In the genomic region with DNA sequence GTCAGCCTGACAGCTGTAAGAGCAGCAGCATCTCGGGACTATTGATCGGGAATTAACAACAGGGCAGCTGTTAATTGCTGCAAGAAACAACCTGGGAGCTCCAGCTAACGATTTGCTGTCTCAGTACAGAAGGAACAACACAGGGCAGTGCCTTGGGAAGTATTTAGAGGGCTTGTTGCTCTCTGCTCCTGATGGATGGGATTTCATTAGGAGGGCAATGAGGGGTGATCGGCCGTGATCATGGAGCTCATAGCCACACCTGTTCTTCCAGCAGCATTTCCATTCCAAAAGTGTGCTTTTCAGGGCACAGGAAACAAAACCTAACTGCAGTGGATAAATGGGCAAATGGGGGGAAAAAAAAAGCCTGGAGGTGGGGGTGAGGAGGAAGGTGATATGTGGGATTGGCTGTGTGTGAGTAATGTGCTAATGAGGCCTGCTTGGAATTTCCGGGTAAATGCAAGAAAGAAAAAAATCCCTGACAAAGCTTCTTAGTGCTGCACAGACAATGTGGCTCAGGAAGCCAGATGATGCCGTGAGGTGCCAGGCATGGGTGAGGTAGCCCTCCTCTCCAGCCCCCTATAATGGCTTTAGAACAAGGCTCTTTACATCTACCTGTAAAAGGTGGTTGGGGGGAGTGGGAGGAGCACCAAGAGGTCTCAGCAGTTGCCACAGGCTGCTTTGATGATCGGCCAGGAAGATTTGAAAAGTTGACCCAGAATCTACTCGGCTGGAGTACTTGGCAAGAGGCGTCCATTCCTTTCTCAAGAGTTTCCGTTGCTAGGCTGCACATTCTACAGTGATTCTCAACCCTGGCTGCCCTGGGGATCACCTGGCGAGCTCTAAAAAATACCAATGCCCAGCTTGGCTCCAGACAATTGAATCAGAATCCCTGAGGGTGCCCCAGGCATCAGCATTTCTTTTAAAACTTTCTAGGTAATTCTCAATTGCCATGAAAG, we compare ENCODE assay signal across 11 cellular contexts.
A peak's percentile ranks its signal among the peaks of the same experiment; 100 is the strongest.
DNase-seq lines count a peak whose midpoint lies in the region; ATAC-seq and TF ChIP-seq lines count a peak whose summit lies in the region.
"Had no signal": no experiment of that assay in that cellular context is flagged by ENCODE, and none has a peak within 500 bp of the region (broad histone marks: within the 10 kb centered on the region; RNA-seq: fewer than 3 reads in every experiment).

No MANE protein-coding gene starts in this region.

- no peaks in the 10 kb centered on the region for H3K9me3 ChIP-seq in WERI-Rb-1 (ENCODE audit: severe bottlenecking)
- H3K9me3 ChIP-seq in heart right ventricle = no peaks in the 10 kb centered on the region
- H3K9me3 ChIP-seq: gastrocnemius medialis, testis had no signal

- TF ChIP-seq CTCF in WERI-Rb-1 (IDR thresholded peaks at IDR 0.05; ENCODE audit: low read depth, low read length) (no peak), heart right ventricle (IDR thresholded peaks at IDR 0.05) (no peak)

- peaks cover 0 to 42% (median 13%) of the 10 kb centered on the region in 9 donors for H3K4me1 ChIP-seq in heart right ventricle

- H3K4me3 ChIP-seq in WERI-Rb-1 (ENCODE audit: low read depth, low read length) (no peak overlapping the region), heart right ventricle (no peak overlapping the region)
- H3K4me3 ChIP-seq: gastrocnemius medialis, testis had no signal

- WGBS in heart right ventricle, 2 donors = 54 to 62% methylated on average over 12 of the region's 12 CpGs

- H3K36me3 ChIP-seq in WERI-Rb-1 = no peaks in the 10 kb centered on the region
- H3K36me3 ChIP-seq in heart right ventricle = no peaks in the 10 kb centered on the region
- H3K36me3 ChIP-seq: gastrocnemius medialis had no signal

- no peak overlapping the region for H3K27ac ChIP-seq in WERI-Rb-1
- H3K27ac ChIP-seq in heart right ventricle = peak overlapping the region in 1 of 10 donors; percentile 50
- H3K27ac ChIP-seq: gastrocnemius medialis, testis had no signal

- peak; percentile 61 for DNase-seq in GM04503 (ENCODE audit: low read depth)
- DNase-seq in WERI-Rb-1 = peak; percentile 11
- DNase-seq in heart right ventricle = peak in 1 of 2 donors; percentile 43
- peak; percentile 35 for DNase-seq in pulmonary artery endothelial cell (ENCODE audit: low read depth, low spot score)
- no peak for DNase-seq in stimulated activated CD4-positive, alpha-beta T cell treated with anti-CD3 and anti-CD28 coated beads, Interleukin-2, amount 100 ng/mL, for 48 hours
- DNase-seq in activated T-cell treated with anti-CD3 and anti-CD28 coated beads for 4 hours = no peak
- DNase-seq: activated T-cell treated with anti-CD3 and anti-CD28 coated beads, Interleukin-2, amount 50 U/mL, for 24 hours; gastrocnemius medialis; testis had no signal

- H3K27me3 ChIP-seq in WERI-Rb-1 (ENCODE audit: insufficient read depth, low read depth, severe bottlenecking) (no peaks in the 10 kb centered on the region), heart right ventricle (no peaks in the 10 kb centered on the region)
- H3K27me3 ChIP-seq: gastrocnemius medialis, testis had no signal

- intact Hi-C loops in heart right ventricle (cut with DNase I) = no loop called here

- ATAC-seq in heart right ventricle (peak in 7 of 8 donors; percentile 59 to 79 (median 73)), GM21619 (IDR thresholded peaks at IDR 0.05; ENCODE audit: unreplicated experiment) (no peak), GM21723 (IDR thresholded peaks at IDR 0.05; ENCODE audit: unreplicated experiment) (no peak)
- ATAC-seq: gastrocnemius medialis had no signal

Comparison
In these comparisons a context has a peak if more than half of its experiments do, and no peak if none do; other contexts are left out.
1. DNase-seq: peak in GM04503 (single experiment), WERI-Rb-1 (single experiment) and pulmonary artery endothelial cell (single experiment); none in stimulated activated CD4-positive, alpha-beta T cell treated with anti-CD3 and anti-CD28 coated beads, Interleukin-2, amount 100 ng/mL, for 48 hours (0 of 2) and activated T-cell treated with anti-CD3 and anti-CD28 coated beads for 4 hours (single experiment).
2. ATAC-seq: peak in heart right ventricle (7 of 8); none in GM21619 (single experiment) and GM21723 (single experiment).